Comparison of ENCODE assay signal across 8 cellular contexts in genomic region chr14:31208546-31209424, GRCh38. TPM values are rescaled to one million over a fixed set of nuclear protein-coding genes. Genes with fewer than 3 reads are reported as not detected.
DNase-seq lines count a peak whose midpoint lies in the region; ATAC-seq and TF ChIP-seq lines count a peak whose summit lies in the region.

No MANE protein-coding gene starts in this region.

- TF ChIP-seq CTCF in AG10803 (conservative IDR thresholded peaks at IDR 0.05; ENCODE audit: low read length) (no peak), KMS-11 (conservative IDR thresholded peaks at IDR 0.05; ENCODE audit: low read depth, low read length) (no peak), liver (IDR thresholded peaks at IDR 0.05; ENCODE audit: low read depth, low read length, missing input control) (no peak)

- no peaks in the 10 kb centered on the region for H3K36me3 ChIP-seq in KMS-11 (ENCODE audit: insufficient read depth)
- no peaks in the 10 kb centered on the region for H3K36me3 ChIP-seq in adipocyte (ENCODE audit: control insufficient read depth, insufficient read depth, low read length, severe bottlenecking)
- H3K36me3 ChIP-seq in liver (ENCODE audit: control insufficient read depth in 4 of 4, insufficient read depth in 3 of 4, low read depth in 1 of 4, low read length in 3 of 4): no peaks in the 10 kb centered on the region
- H3K36me3 ChIP-seq in subcutaneous abdominal adipose tissue (ENCODE audit: control insufficient read depth in 5 of 5, insufficient read depth in 5 of 5, low read length in 5 of 5): no peaks in the 10 kb centered on the region

- H3K27me3 ChIP-seq in KMS-11 (ENCODE audit: insufficient read depth, low read depth): no peaks in the 10 kb centered on the region
- H3K27me3 ChIP-seq in adipocyte (replicated peaks; ENCODE audit: control insufficient read depth, insufficient read depth, low read length): no peaks in the 10 kb centered on the region
- H3K27me3 ChIP-seq in liver (ENCODE audit: control insufficient read depth in 4 of 4, insufficient read depth in 4 of 4, low read length in 3 of 4): no peaks in the 10 kb centered on the region
- no peaks in the 10 kb centered on the region for H3K27me3 ChIP-seq in subcutaneous abdominal adipose tissue (ENCODE audit: control insufficient read depth in 5 of 5, insufficient read depth in 4 of 5, low read length in 5 of 5)

- WGBS in liver: 78% methylated on average over 16 of the region's 16 CpGs

- H4K20me1 ChIP-seq in KMS-11 (ENCODE audit: insufficient read depth): no peaks in the 10 kb centered on the region

- peak overlapping the region; percentile 98 for H3K9ac ChIP-seq in KMS-11
- H3K9ac ChIP-seq in adipocyte (ENCODE audit: low read length): peak overlapping the region; percentile 99
- H3K9ac ChIP-seq in liver (ENCODE audit: low read depth in 1 of 2, low read length in 2 of 2): peak overlapping the region; percentile 87 to 99
- H3K9ac ChIP-seq in subcutaneous abdominal adipose tissue (ENCODE audit: low read length in 5 of 5): peak overlapping the region; percentile 78 to 97 (median 85)

- H3K4me1 ChIP-seq in KMS-11 (ENCODE audit: low read depth, poor library complexity, severe bottlenecking): peaks cover 26% of the 10 kb centered on the region
- peaks cover 19% of the 10 kb centered on the region for H3K4me1 ChIP-seq in adipocyte (ENCODE audit: control insufficient read depth, insufficient read depth, low read length)
- peaks cover 0 to 21% (median 3%) of the 10 kb centered on the region in 4 donors for H3K4me1 ChIP-seq in liver (ENCODE audit: control insufficient read depth in 4 of 4, insufficient read depth in 4 of 4, low read length in 3 of 4)
- H3K4me1 ChIP-seq in subcutaneous abdominal adipose tissue (ENCODE audit: control insufficient read depth in 5 of 5, insufficient read depth in 5 of 5, low read length in 5 of 5): peaks cover 1 to 30% (median 29%) of the 10 kb centered on the region in 5 donors

- H3K9me3 ChIP-seq in adipocyte (ENCODE audit: control insufficient read depth, low read length) (no peaks in the 10 kb centered on the region), liver (ENCODE audit: control insufficient read depth in 4 of 4, low read length in 3 of 4) (no peaks in the 10 kb centered on the region), subcutaneous abdominal adipose tissue (ENCODE audit: control insufficient read depth in 5 of 5, low read length in 5 of 5) (no peaks in the 10 kb centered on the region)

- H3K4me3 ChIP-seq in AG10803 (ENCODE audit: low read length) (peak overlapping the region; percentile 74), KMS-11 (IDR thresholded peaks at IDR 0.05; ENCODE audit: insufficient read depth, low read depth, low read length) (no peak overlapping the region), adipocyte (ENCODE audit: low read length) (peak overlapping the region; percentile 88), liver (ENCODE audit: low read depth in 1 of 3, low read length in 3 of 3) (peak overlapping the region; percentile 26 to 89 (median 83)), subcutaneous abdominal adipose tissue (ENCODE audit: low read depth in 1 of 5, low read length in 5 of 5) (peak overlapping the region; percentile 74 to 87 (median 84))

- H2AFZ ChIP-seq in KMS-11 (ENCODE audit: low read depth): peak overlapping the region; percentile 62

- H3K79me2 ChIP-seq in KMS-11 (ENCODE audit: insufficient read depth, low read depth): peaks cover 33% of the 10 kb centered on the region

- DNase-seq in AG10803 (ENCODE audit: low read depth) (no peak), adipocyte (ENCODE audit: low read depth) (no peak)
- DNase-seq in effector CD4-positive, alpha-beta T cell: no peak

- TF ChIP-seq RAD21 in liver (IDR thresholded peaks at IDR 0.05): no peak

- H3K27ac ChIP-seq in KMS-11 (peak overlapping the region; percentile 98), liver (ENCODE audit: low read depth in 1 of 2, low read length in 2 of 2) (peak overlapping the region; percentile 91 to 100), subcutaneous abdominal adipose tissue (ENCODE audit: low read depth, low read length) (peak overlapping the region; percentile 99)

- peak overlapping the region; percentile 78 for H3K4me2 ChIP-seq in KMS-11

- ATAC-seq in HG03135 (IDR thresholded peaks at IDR 0.05; ENCODE audit: unreplicated experiment): no peak
- ATAC-seq in HG03565 (IDR thresholded peaks at IDR 0.05; ENCODE audit: unreplicated experiment): no peak

TF ChIP-seq in liver, 16 proteins besides CTCF, POLR2A, EP300 and RAD21:
- TF ChIP-seq ZBTB33 (IDR thresholded peaks at IDR 0.05) (no peak), JUND (IDR thresholded peaks at IDR 0.05) (no peak), TAF1 (conservative IDR thresholded peaks at IDR 0.05) (no peak), HNF4G (IDR thresholded peaks at IDR 0.05) (no peak), FOXA1 (IDR thresholded peaks at IDR 0.05) (no peak), REST (IDR thresholded peaks at IDR 0.05) (no peak), HNF4A (conservative IDR thresholded peaks at IDR 0.05) (no peak), FOXA2 (IDR thresholded peaks at IDR 0.05) (no peak), EGR1 (IDR thresholded peaks at IDR 0.05; ENCODE audit: low read depth in 2 of 2) (no peak), YY1 (IDR thresholded peaks at IDR 0.05) (no peak), MAX (IDR thresholded peaks at IDR 0.05) (no peak), NR2F2 (IDR thresholded peaks at IDR 0.05) (no peak), ATF3 (IDR thresholded peaks at IDR 0.05) (no peak), RXRA (IDR thresholded peaks at IDR 0.05) (no peak), GABPA (IDR thresholded peaks at IDR 0.05 in 1 of 2, conservative IDR thresholded peaks at IDR 0.05 in 1 of 2) (no peak), SP1 (IDR thresholded peaks at IDR 0.05) (no peak)

RNA-seq across cellular contexts. Expression of gene HECTD1, which starts 1.2 kb away (rescaled TPM):
- total RNA-seq in liver: 100 to 1,000 TPM; 186 to 256 TPM
- 10 to 100 TPM; 46.8 to 49.3 TPM for polyA plus RNA-seq in liver
